In genomic region chr20:19917110-19917509, GRCh38 we compare ENCODE assay signal across 25 cellular contexts.
DNase-seq lines count a peak whose midpoint lies in the region; ATAC-seq, FAIRE-seq and TF ChIP-seq lines count a peak whose summit lies in the region.
"Had no signal": no experiment of that assay in that cellular context is flagged by ENCODE, and none has a peak within 500 bp of the region (broad histone marks: within the 10 kb centered on the region; RNA-seq: fewer than 3 reads in every experiment).

No MANE protein-coding gene starts in this region.

- H2BK5ac ChIP-seq in mesenchymal stem cell (ENCODE audit: low read depth, low read length, poor library complexity, severe bottlenecking) = no peak overlapping the region

- no peak for DNase-seq in right atrium auricular region (ENCODE audit: low spot score)
- no peak for DNase-seq in left cardiac atrium
- DNase-seq in pancreas = peak in 1 of 6 donors; percentile 23
- no peak for DNase-seq in kidney
- DNase-seq in mesenchymal stem cell = no peak
- no peak for DNase-seq in GM10266 (ENCODE audit: extremely low spot score)
- DNase-seq: Calu3; CD8-positive, alpha-beta memory T cell; GOT3; HCEC 1CT; MG63; NCI-H1417; NCI-H1694; NCI-H2029 treated with DMSO at 0.1 percent for 48 hours; NCI-H226; NCI-H510A; NCI-H748 treated with DMSO at 0.1 percent for 48 hours; NK-92 treated with Interleukin-12 subunit alpha and Interleukin-12 subunit beta, amount 100 ng/mL, for 24 hours; SHP77; T-cell had no signal

- TF ChIP-seq CTCF in right atrium auricular region (IDR thresholded peaks at IDR 0.05) (no peak), OCI-LY3 (IDR thresholded peaks at IDR 0.05; ENCODE audit: low read depth, low read length) (no peak), pancreas (IDR thresholded peaks at IDR 0.05) (no peak), kidney (IDR thresholded peaks at IDR 0.05; ENCODE audit: borderline replicate concordance, extremely low read depth, insufficient read depth) (no peak), GM10266 (IDR thresholded peaks at IDR 0.05; ENCODE audit: control insufficient read depth, insufficient read depth, low read depth, missing control alignments) (no peak)

- no peak overlapping the region for H2BK15ac ChIP-seq in mesenchymal stem cell (ENCODE audit: low read depth, poor library complexity, severe bottlenecking)

- H3K27me3 ChIP-seq in right atrium auricular region (no peaks in the 10 kb centered on the region), OCI-LY3 (ENCODE audit: low read depth, low read length) (no peaks in the 10 kb centered on the region), pancreas (no peaks in the 10 kb centered on the region), mesenchymal stem cell (ENCODE audit: control insufficient read depth in 1 of 2, insufficient read depth in 1 of 2, low read length in 2 of 2) (no peaks in the 10 kb centered on the region)
- H3K27me3 ChIP-seq: MG63 had no signal

- H3K79me2 ChIP-seq in OCI-LY3 (ENCODE audit: low read length) = no peaks in the 10 kb centered on the region

- H3K18ac ChIP-seq in mesenchymal stem cell (ENCODE audit: low read depth in 1 of 2, low read length in 2 of 2) = no peak overlapping the region

- H3K36me3 ChIP-seq in right atrium auricular region = no peaks in the 10 kb centered on the region
- no peaks in the 10 kb centered on the region for H3K36me3 ChIP-seq in OCI-LY3 (replicated peaks; ENCODE audit: low read depth, low read length)
- no peaks in the 10 kb centered on the region for H3K36me3 ChIP-seq in pancreas
- no peaks in the 10 kb centered on the region for H3K36me3 ChIP-seq in kidney (ENCODE audit: control insufficient read depth in 1 of 2, insufficient read depth in 2 of 2, low read length in 2 of 2)
- H3K36me3 ChIP-seq in mesenchymal stem cell (ENCODE audit: control insufficient read depth in 1 of 2, insufficient read depth in 2 of 2, low read depth in 1 of 2, low read length in 2 of 2) = peaks cover 0 to 1% of the 10 kb centered on the region in 2 experiments
- H3K36me3 ChIP-seq: MG63 had no signal

- H3K27ac ChIP-seq in right atrium auricular region (peak overlapping the region; percentile 2 to 29), OCI-LY3 (ENCODE audit: low read length) (no peak overlapping the region), pancreas (no peak overlapping the region), kidney (ENCODE audit: low read depth in 2 of 2, low read length in 2 of 2) (no peak overlapping the region), mesenchymal stem cell (ENCODE audit: low read length, poor library complexity, severe bottlenecking) (no peak overlapping the region)
- H3K27ac ChIP-seq: A549, C4-2B had no signal

- H3K4me3 ChIP-seq in right atrium auricular region = no peak overlapping the region
- no peak overlapping the region for H3K4me3 ChIP-seq in OCI-LY3 (ENCODE audit: low read length)
- H3K4me3 ChIP-seq in pancreas = no peak overlapping the region
- H3K4me3 ChIP-seq in kidney (ENCODE audit: low read length in 2 of 2) = no peak overlapping the region
- no peak overlapping the region for H3K4me3 ChIP-seq in mesenchymal stem cell (ENCODE audit: insufficient read depth in 1 of 2, low read depth in 1 of 2, low read length in 2 of 2)
- H3K4me3 ChIP-seq: A549, GM12878, MG63 had no signal

- H2BK12ac ChIP-seq in mesenchymal stem cell (ENCODE audit: low read length in 2 of 2) = no peak overlapping the region

- H2BK120ac ChIP-seq in mesenchymal stem cell (ENCODE audit: low read depth, low read length) = no peak overlapping the region

- ATAC-seq in left cardiac atrium (no peak), pancreas (peak; percentile 39 to 76 (median 64))
- ATAC-seq: A549, T-cell had no signal

- H3K9ac ChIP-seq in OCI-LY3 (ENCODE audit: low read length) (no peak overlapping the region), kidney (ENCODE audit: low read length in 2 of 2) (no peak overlapping the region), mesenchymal stem cell (ENCODE audit: low read length) (no peak overlapping the region)

- no peak overlapping the region for H4K8ac ChIP-seq in mesenchymal stem cell (ENCODE audit: low read length)

- no peak overlapping the region for H3K23ac ChIP-seq in mesenchymal stem cell (ENCODE audit: low read length in 2 of 2)

- H3K9me3 ChIP-seq in right atrium auricular region (no peaks in the 10 kb centered on the region), OCI-LY3 (ENCODE audit: insufficient read depth, low read length) (no peaks in the 10 kb centered on the region), pancreas (no peaks in the 10 kb centered on the region), kidney (ENCODE audit: control insufficient read depth in 1 of 2, low read length in 2 of 2) (no peaks in the 10 kb centered on the region), mesenchymal stem cell (ENCODE audit: control insufficient read depth, low read length) (no peaks in the 10 kb centered on the region)
- H3K9me3 ChIP-seq: A549, MG63 had no signal

- WGBS in pancreas, 2 donors = 45 to 50% methylated on average over 4 of the region's 4 CpGs
- WGBS in mesenchymal stem cell = 95% methylated on average over 4 of the region's 4 CpGs

- no peak overlapping the region for H4K91ac ChIP-seq in mesenchymal stem cell (ENCODE audit: low read length)

- no peaks in the 10 kb centered on the region for H4K20me1 ChIP-seq in OCI-LY3 (ENCODE audit: insufficient read depth, low read length)

- peaks cover 27% of the 10 kb centered on the region for H3K79me1 ChIP-seq in mesenchymal stem cell (replicated peaks; ENCODE audit: low read length, poor library complexity, severe bottlenecking)

- intact Hi-C loops in left cardiac atrium (cut with DNase I) (no loop called here), pancreas (cut with DNase I) (no loop called here), kidney (cut with DNase I) (no loop called here)

- no peak overlapping the region for H3K14ac ChIP-seq in mesenchymal stem cell (ENCODE audit: low read length in 2 of 2)

- H3K4me2 ChIP-seq in OCI-LY3 (ENCODE audit: low read length) (peak overlapping the region; percentile 61; the same call in 1 of the 2 replicates), mesenchymal stem cell (ENCODE audit: low read length, poor library complexity, severe bottlenecking) (no peak overlapping the region)
- H3K4me2 ChIP-seq: A549 had no signal

- H3K4me1 ChIP-seq in right atrium auricular region (peaks cover 0 to 75% of the 10 kb centered on the region in 2 donors), OCI-LY3 (ENCODE audit: low read length) (peaks cover 54% of the 10 kb centered on the region), pancreas (peaks cover 0 to 21% (median 0%) of the 10 kb centered on the region in 3 donors), kidney (ENCODE audit: control insufficient read depth in 1 of 2, insufficient read depth in 1 of 2, low read depth in 1 of 2, low read length in 2 of 2) (peaks cover 2 to 6% of the 10 kb centered on the region in 2 donors), mesenchymal stem cell (ENCODE audit: control insufficient read depth, insufficient read depth, low read depth, low read length) (peaks cover 13% of the 10 kb centered on the region)

- no peak overlapping the region for H3K4ac ChIP-seq in mesenchymal stem cell (ENCODE audit: low read depth in 1 of 2, low read length in 2 of 2)

- H2AK5ac ChIP-seq in mesenchymal stem cell (ENCODE audit: low read length, severe bottlenecking) = no peak overlapping the region

- no peak overlapping the region for H2AFZ ChIP-seq in OCI-LY3 (ENCODE audit: low read depth, low read length)
- no peak overlapping the region for H2AFZ ChIP-seq in mesenchymal stem cell (ENCODE audit: low read depth, low read length)

- FAIRE-seq in pancreas (lab: Jason Lieb, UNC) = no peak
- no peak for FAIRE-seq in kidney (lab: Jason Lieb, UNC)
- FAIRE-seq: A549, GM12878, HTR-8/SVneo had no signal

Comparison
In these comparisons a context has a peak if more than half of its experiments do, and no peak if none do; other contexts are left out.
1. H3K27ac ChIP-seq: peak in right atrium auricular region (2 of 2); none in OCI-LY3 (single experiment), pancreas (0 of 4), kidney (0 of 2) and mesenchymal stem cell (single experiment).
2. ATAC-seq: peak in pancreas (4 of 4); none in left cardiac atrium (0 of 2).